1 cellular context compared by ENCODE assay signal in the genomic region with DNA sequence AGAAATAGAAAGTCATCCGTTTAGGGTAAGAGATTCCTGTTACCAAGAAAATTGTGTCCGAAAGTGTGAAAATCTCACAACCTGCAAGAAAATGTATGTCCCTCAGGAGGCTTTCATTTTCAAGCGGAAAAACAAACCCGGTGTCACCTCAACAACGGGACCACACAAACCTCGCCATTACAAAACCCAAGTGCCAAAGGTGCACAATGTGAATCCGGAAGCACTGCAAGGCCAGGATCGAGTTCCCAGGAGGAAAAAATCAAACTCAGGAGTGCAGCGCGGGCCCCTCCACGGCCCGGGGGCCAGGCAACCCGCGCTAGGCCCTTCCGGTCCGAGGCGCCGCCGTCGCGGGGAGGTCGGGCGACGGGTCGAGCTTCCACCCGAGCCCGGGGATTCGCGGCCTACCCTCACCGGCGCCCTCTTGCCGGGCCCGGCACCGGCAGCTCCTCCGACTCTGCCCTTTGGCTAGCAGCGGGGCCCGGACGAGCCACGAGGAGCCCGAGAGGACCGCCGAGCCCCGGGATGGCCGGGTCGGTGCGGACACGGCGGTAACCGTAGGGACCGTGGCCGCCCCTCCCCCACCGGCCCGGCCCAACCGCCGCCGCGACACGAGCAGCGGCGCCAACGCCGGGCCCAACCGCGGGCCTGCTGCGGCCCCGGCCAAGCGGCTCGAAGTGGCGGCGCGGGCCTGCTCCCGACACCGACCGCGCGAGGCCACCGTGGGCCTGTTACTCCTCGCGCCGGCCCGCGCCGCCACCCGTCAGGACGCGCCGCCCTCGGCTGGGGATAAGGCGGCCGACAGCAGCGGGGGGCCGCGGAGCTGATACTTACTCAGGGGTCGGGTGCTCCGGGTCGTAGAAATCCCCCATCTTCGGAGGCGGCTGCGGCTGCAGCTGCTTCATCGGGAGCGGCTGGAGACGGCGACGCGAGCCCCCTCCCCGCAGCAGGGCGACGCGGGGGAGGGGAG.
TF ChIP-seq lines count a peak whose summit lies in the region.

No MANE protein-coding gene starts in this region.

TF ChIP-seq in K562, 482 proteins besides CTCF, POLR2A, EP300 and RAD21 (continued from another document and continues in another):
- TF ChIP-seq, protein P1, sequence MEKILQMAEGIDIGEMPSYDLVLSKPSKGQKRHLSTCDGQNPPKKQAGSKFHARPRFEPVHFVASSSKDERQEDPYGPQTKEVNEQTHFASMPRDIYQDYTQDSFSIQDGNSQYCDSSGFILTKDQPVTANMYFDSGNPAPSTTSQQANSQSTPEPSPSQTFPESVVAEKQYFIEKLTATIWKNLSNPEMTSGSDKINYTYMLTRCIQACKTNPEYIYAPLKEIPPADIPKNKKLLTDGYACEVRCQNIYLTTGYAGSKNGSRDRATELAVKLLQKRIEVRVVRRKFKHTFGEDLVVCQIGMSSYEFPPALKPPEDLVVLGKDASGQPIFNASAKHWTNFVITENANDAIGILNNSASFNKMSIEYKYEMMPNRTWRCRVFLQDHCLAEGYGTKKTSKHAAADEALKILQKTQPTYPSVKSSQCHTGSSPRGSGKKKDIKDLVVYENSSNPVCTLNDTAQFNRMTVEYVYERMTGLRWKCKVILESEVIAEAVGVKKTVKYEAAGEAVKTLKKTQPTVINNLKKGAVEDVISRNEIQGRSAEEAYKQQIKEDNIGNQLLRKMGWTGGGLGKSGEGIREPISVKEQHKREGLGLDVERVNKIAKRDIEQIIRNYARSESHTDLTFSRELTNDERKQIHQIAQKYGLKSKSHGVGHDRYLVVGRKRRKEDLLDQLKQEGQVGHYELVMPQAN (IDR thresholded peaks at IDR 0.05; ENCODE audit: borderline replicate concordance), result 0 out of 2 replicates have a peak, but pooled peaks have one; percentile 21
- TF ChIP-seq CBX2 (IDR thresholded peaks at IDR 0.05; ENCODE audit: insufficient read depth, low read length, poor library complexity, severe bottlenecking) (no peak), ZNF79 (CRISPR knock-in tag; IDR thresholded peaks at IDR 0.05; ENCODE audit: low read depth) (no peak), FOXP1 (CRISPR knock-in tag; IDR thresholded peaks at IDR 0.05) (peak; percentile 78), SREBF1 (IDR thresholded peaks at IDR 0.05; ENCODE audit: borderline replicate concordance, low read depth, low read length) (no peak), NONO (IDR thresholded peaks at IDR 0.05; ENCODE audit: low read depth in 2 of 2, low read length in 1 of 2) (peak; percentile 27 to 85; a peak in 2 of 4 replicates), HDAC1 (IDR thresholded peaks at IDR 0.05) (peak in 1 of 2 experiments; percentile 35; a peak in 2 of 4 replicates), ZSCAN32 (CRISPR knock-in tag; IDR thresholded peaks at IDR 0.05) (no peak), ZNF695 (CRISPR knock-in tag; IDR thresholded peaks at IDR 0.05) (no peak), PML (IDR thresholded peaks at IDR 0.05; ENCODE audit: low read length) (no peak), DIDO1 (tag; IDR thresholded peaks at IDR 0.05; ENCODE audit: low read depth) (no peak), GABPA (tag; conservative IDR thresholded peaks at IDR 0.05; ENCODE audit: low read depth) (peak; percentile 74), ZNF444 (CRISPR knock-in tag; IDR thresholded peaks at IDR 0.05) (no peak), ETS2 (tag; IDR thresholded peaks at IDR 0.05; ENCODE audit: borderline replicate concordance, poor library complexity, severe bottlenecking) (peak; percentile 8), KLF1 (tag; IDR thresholded peaks at IDR 0.05) (0 out of 2 replicates have a peak, but pooled peaks have one; percentile 44), DNMT1 (IDR thresholded peaks at IDR 0.05) (no peak), LCOR (CRISPR knock-in tag; IDR thresholded peaks at IDR 0.05) (0 out of 2 replicates have a peak, but pooled peaks have one; percentile 55), MAFK (IDR thresholded peaks at IDR 0.05; ENCODE audit: low read length) (no peak), ZNF263 (CRISPR knock-in tag; IDR thresholded peaks at IDR 0.05; ENCODE audit: borderline replicate concordance) (no peak), HNRNPLL (IDR thresholded peaks at IDR 0.05; ENCODE audit: low read depth, low read length, poor library complexity, severe bottlenecking) (peak; percentile 14), EZH2 (IDR thresholded peaks at IDR 0.05; ENCODE audit: borderline replicate concordance, low read depth, low read length) (no peak), ZNF583 (CRISPR knock-in tag; IDR thresholded peaks at IDR 0.05) (no peak), ZNF232 (CRISPR knock-in tag; IDR thresholded peaks at IDR 0.05) (peak; percentile 92), FUS (optimal IDR thresholded peaks at IDR 0.05; ENCODE audit: low read depth, low read length) (no peak), MYNN (IDR thresholded peaks at IDR 0.05) (no peak), MYNN (CRISPR knock-in tag; IDR thresholded peaks at IDR 0.05) (0 out of 2 replicates have a peak, but pooled peaks have one; percentile 56)
- TF ChIP-seq, protein P2, sequence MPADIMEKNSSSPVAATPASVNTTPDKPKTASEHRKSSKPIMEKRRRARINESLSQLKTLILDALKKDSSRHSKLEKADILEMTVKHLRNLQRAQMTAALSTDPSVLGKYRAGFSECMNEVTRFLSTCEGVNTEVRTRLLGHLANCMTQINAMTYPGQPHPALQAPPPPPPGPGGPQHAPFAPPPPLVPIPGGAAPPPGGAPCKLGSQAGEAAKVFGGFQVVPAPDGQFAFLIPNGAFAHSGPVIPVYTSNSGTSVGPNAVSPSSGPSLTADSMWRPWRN (IDR thresholded peaks at IDR 0.05; ENCODE audit: low read depth), result no peak
- TF ChIP-seq, protein P3, sequence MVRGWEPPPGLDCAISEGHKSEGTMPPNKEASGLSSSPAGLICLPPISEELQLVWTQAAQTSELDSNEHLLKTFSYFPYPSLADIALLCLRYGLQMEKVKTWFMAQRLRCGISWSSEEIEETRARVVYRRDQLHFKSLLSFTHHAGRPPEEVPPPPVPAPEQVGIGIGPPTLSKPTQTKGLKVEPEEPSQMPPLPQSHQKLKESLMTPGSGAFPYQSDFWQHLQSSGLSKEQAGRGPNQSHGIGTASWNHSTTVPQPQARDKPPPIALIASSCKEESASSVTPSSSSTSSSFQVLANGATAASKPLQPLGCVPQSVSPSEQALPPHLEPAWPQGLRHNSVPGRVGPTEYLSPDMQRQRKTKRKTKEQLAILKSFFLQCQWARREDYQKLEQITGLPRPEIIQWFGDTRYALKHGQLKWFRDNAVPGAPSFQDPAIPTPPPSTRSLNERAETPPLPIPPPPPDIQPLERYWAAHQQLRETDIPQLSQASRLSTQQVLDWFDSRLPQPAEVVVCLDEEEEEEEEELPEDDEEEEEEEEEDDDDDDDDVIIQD (CRISPR knock-in tag; IDR thresholded peaks at IDR 0.05), result no peak
- TF ChIP-seq, protein P4, sequence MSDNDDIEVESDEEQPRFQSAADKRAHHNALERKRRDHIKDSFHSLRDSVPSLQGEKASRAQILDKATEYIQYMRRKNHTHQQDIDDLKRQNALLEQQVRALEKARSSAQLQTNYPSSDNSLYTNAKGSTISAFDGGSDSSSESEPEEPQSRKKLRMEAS (CRISPR knock-in tag; IDR thresholded peaks at IDR 0.05), result peak; percentile 65
- TF ChIP-seq, protein P5, sequence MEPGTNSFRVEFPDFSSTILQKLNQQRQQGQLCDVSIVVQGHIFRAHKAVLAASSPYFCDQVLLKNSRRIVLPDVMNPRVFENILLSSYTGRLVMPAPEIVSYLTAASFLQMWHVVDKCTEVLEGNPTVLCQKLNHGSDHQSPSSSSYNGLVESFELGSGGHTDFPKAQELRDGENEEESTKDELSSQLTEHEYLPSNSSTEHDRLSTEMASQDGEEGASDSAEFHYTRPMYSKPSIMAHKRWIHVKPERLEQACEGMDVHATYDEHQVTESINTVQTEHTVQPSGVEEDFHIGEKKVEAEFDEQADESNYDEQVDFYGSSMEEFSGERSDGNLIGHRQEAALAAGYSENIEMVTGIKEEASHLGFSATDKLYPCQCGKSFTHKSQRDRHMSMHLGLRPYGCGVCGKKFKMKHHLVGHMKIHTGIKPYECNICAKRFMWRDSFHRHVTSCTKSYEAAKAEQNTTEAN (CRISPR knock-in tag; IDR thresholded peaks at IDR 0.05), result peak; percentile 89; the same call in 1 of the 2 replicates
- TF ChIP-seq, protein P6, sequence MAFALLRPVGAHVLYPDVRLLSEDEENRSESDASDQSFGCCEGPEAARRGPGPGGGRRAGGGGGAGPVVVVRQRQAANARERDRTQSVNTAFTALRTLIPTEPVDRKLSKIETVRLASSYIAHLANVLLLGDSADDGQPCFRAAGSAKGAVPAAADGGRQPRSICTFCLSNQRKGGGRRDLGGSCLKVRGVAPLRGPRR (CRISPR knock-in tag; IDR thresholded peaks at IDR 0.05), result no peak
- TF ChIP-seq, protein P7, sequence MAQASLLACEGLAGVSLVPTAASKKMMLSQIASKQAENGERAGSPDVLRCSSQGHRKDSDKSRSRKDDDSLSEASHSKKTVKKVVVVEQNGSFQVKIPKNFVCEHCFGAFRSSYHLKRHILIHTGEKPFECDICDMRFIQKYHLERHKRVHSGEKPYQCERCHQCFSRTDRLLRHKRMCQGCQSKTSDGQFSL (CRISPR knock-in tag; IDR thresholded peaks at IDR 0.05), result peak; percentile 45; the same call in 1 of the 2 replicates
- TF ChIP-seq, protein P7 (tag; IDR thresholded peaks at IDR 0.05), result 0 out of 4 replicates have a peak, but pooled peaks of 1 of the 2 experiments have one; percentile 58
- TF ChIP-seq, protein P8, sequence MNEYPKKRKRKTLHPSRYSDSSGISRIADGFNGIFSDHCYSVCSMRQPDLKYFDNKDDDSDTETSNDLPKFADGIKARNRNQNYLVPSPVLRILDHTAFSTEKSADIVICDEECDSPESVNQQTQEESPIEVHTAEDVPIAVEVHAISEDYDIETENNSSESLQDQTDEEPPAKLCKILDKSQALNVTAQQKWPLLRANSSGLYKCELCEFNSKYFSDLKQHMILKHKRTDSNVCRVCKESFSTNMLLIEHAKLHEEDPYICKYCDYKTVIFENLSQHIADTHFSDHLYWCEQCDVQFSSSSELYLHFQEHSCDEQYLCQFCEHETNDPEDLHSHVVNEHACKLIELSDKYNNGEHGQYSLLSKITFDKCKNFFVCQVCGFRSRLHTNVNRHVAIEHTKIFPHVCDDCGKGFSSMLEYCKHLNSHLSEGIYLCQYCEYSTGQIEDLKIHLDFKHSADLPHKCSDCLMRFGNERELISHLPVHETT (CRISPR knock-in tag; conservative IDR thresholded peaks at IDR 0.05 in 1 of 2, IDR thresholded peaks at IDR 0.05 in 1 of 2), result peak; percentile 94 to 96; a peak in 3 of 4 replicates
- TF ChIP-seq, protein P9, sequence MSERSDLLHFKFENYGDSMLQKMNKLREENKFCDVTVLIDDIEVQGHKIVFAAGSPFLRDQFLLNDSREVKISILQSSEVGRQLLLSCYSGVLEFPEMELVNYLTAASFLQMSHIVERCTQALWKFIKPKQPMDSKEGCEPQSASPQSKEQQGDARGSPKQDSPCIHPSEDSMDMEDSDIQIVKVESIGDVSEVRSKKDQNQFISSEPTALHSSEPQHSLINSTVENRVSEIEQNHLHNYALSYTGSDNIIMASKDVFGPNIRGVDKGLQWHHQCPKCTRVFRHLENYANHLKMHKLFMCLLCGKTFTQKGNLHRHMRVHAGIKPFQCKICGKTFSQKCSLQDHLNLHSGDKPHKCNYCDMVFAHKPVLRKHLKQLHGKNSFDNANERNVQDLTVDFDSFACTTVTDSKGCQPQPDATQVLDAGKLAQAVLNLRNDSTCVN (CRISPR knock-in tag; IDR thresholded peaks at IDR 0.05), result no peak
